ENCODE assay signal across 18 cellular contexts in the genomic region with DNA sequence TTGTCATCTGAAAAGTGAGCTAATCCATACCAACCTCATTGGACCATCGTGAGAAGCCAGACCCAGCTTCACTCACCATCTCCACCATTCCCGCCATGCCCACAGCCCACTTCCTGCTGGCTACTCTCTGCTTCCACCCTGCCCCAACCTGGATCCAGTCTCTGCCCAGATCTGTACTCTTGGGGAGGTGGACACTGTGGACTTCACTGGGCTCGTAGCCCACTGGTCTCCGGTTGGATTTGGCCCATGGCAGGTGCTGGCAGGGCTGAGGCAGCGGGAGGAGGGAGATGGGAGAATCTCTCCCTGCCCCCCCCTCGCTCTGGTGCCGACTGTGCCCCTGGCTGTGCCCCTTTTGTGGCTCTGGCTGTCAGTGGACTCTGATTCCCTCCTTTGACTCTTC.
DNase-seq lines count a peak whose midpoint lies in the region; ATAC-seq, FAIRE-seq and TF ChIP-seq lines count a peak whose summit lies in the region.
"Had no signal": no experiment of that assay in that cellular context is flagged by ENCODE, and none has a peak within 500 bp of the region (broad histone marks: within the 10 kb centered on the region; RNA-seq: fewer than 3 reads in every experiment).

No MANE protein-coding gene starts in this region.

- no peaks in the 10 kb centered on the region for H3K4me1 ChIP-seq in breast epithelium
- peaks cover 22% of the 10 kb centered on the region for H3K4me1 ChIP-seq in ovary (ENCODE audit: insufficient read depth)
- peaks cover 12% of the 10 kb centered on the region for H3K4me1 ChIP-seq in upper lobe of right lung
- no peaks in the 10 kb centered on the region for H3K4me1 ChIP-seq in tibial nerve
- H3K4me1 ChIP-seq: Peyer's patch had no signal

- no peak overlapping the region for H3K27ac Mint-ChIP-seq in MCF 10A (ENCODE audit: low read depth, unreplicated experiment)

- CTCF ChIA-PET in MCF 10A (lab: Yijun Ruan, JAX): interaction anchor here (0.6 to 1.0 kb wide), 2 partner anchors 29 to 649 kb away, joined by 3 read pairs; no protein-coding TSS in a partner anchor

- TF ChIP-seq CTCF in breast epithelium (IDR thresholded peaks at IDR 0.05) (no peak), MCF 10A (IDR thresholded peaks at IDR 0.05; ENCODE audit: unreplicated experiment) (no peak), bronchial epithelial cell (IDR thresholded peaks at IDR 0.05; ENCODE audit: insufficient read depth, low read length, severe bottlenecking) (no peak), ovary (IDR thresholded peaks at IDR 0.05) (no peak), upper lobe of right lung (IDR thresholded peaks at IDR 0.05) (no peak), tibial nerve (IDR thresholded peaks at IDR 0.05) (no peak)

- no TSS peak for BruUV-seq in MCF 10A (replicated peaks; lab: Mats Ljungman, UMichigan)

- ATAC-seq in upper lobe of right lung: no peak

- no peak for DNase-seq in breast epithelium (ENCODE audit: low spot score in 2 of 2)
- no peak for DNase-seq in MCF 10A (ENCODE audit: unreplicated experiment)
- DNase-seq in bronchial epithelial cell (ENCODE audit: low read depth): no peak
- peak in 3 of 5 donors; percentile 26 to 42 (median 35) for DNase-seq in ovary
- DNase-seq in upper lobe of right lung: peak; percentile 34
- no peak for DNase-seq in activated CD4-positive, alpha-beta T cell treated with anti-CD3 and anti-CD28 coated beads, Interleukin-2, amount 50 U/mL, for 48 hours
- DNase-seq in tibial nerve (ENCODE audit: low spot score in 2 of 2): no peak
- DNase-seq in AML-193 (lab: John Stamatoyannopoulos, UW): no peak
- DNase-seq: 8988T, Karpas-422, NCI-H1694 treated with DMSO at 0.1 percent for 48 hours, NCI-H2081 treated with DMSO at 0.1 percent for 48 hours, NCI-H2171 treated with DMSO at 0.1 percent for 48 hours, NCI-H446, Peyer's patch had no signal

- peak; percentile 64 for FAIRE-seq in bronchial epithelial cell (lab: Jason Lieb, UNC)
- FAIRE-seq: G401.6, GM12892, GM18507 had no signal

- no peaks in the 10 kb centered on the region for H3K36me3 ChIP-seq in breast epithelium
- no peaks in the 10 kb centered on the region for H3K36me3 ChIP-seq in bronchial epithelial cell (ENCODE audit: control insufficient read depth, insufficient read depth, low read length)
- no peaks in the 10 kb centered on the region for H3K36me3 ChIP-seq in ovary
- H3K36me3 ChIP-seq in upper lobe of right lung: no peaks in the 10 kb centered on the region
- H3K36me3 ChIP-seq in tibial nerve: no peaks in the 10 kb centered on the region
- H3K36me3 ChIP-seq: Peyer's patch had no signal

- no peaks in the 10 kb centered on the region for H3K4me1 Mint-ChIP-seq in MCF 10A (ENCODE audit: insufficient read depth, unreplicated experiment)

- no peak overlapping the region for H3K4me3 Mint-ChIP-seq in MCF 10A (ENCODE audit: unreplicated experiment)

- no peaks in the 10 kb centered on the region for H3K9me3 Mint-ChIP-seq in MCF 10A (ENCODE audit: unreplicated experiment)

- H3K36me3 Mint-ChIP-seq in MCF 10A (ENCODE audit: insufficient read depth, unreplicated experiment): no peaks in the 10 kb centered on the region

- H3K27me3 Mint-ChIP-seq in MCF 10A (ENCODE audit: insufficient read depth, unreplicated experiment): no peaks in the 10 kb centered on the region

- H3K9me3 ChIP-seq in breast epithelium (no peaks in the 10 kb centered on the region), ovary (no peaks in the 10 kb centered on the region), upper lobe of right lung (no peaks in the 10 kb centered on the region), tibial nerve (no peaks in the 10 kb centered on the region)
- H3K9me3 ChIP-seq: Peyer's patch had no signal

- no peak for TF ChIP-seq EP300 in ovary (IDR thresholded peaks at IDR 0.05)
- TF ChIP-seq EP300 in tibial nerve (IDR thresholded peaks at IDR 0.05): no peak

- peak overlapping the region; percentile 67 to 77 for H3K27ac ChIP-seq in breast epithelium
- H3K27ac ChIP-seq in ovary: peak overlapping the region in 1 of 2 donors; percentile 38
- no peak overlapping the region for H3K27ac ChIP-seq in upper lobe of right lung
- no peak overlapping the region for H3K27ac ChIP-seq in tibial nerve
- H3K27ac ChIP-seq: Peyer's patch had no signal

- intact Hi-C loops in breast epithelium (cut with DNase I; ENCODE audit: low total_unique reads) (no loop called here), MCF 10A (cut with micrococcal nuclease) (no loop called here), ovary (cut with DNase I) (no loop called here), upper lobe of right lung (cut with DNase I) (no loop called here)

- H3K4me3 ChIP-seq in breast epithelium: no peak overlapping the region
- H3K4me3 ChIP-seq in bronchial epithelial cell (ENCODE audit: low read depth, low read length): no peak overlapping the region
- H3K4me3 ChIP-seq in ovary: no peak overlapping the region
- no peak overlapping the region for H3K4me3 ChIP-seq in upper lobe of right lung
- H3K4me3 ChIP-seq in tibial nerve: no peak overlapping the region
- H3K4me3 ChIP-seq: Peyer's patch had no signal

- H3K27me3 ChIP-seq in breast epithelium (no peaks in the 10 kb centered on the region), bronchial epithelial cell (ENCODE audit: control insufficient read depth, insufficient read depth, low read length) (no peaks in the 10 kb centered on the region), ovary (no peaks in the 10 kb centered on the region), upper lobe of right lung (no peaks in the 10 kb centered on the region), tibial nerve (no peaks in the 10 kb centered on the region)
- H3K27me3 ChIP-seq: Peyer's patch had no signal

- 87 to 91% (median 91%) methylated on average over 7 of the region's 7 CpGs for WGBS in ovary, 3 donors
- 88 to 93% methylated on average over 2 to 7 of the region's 7 CpGs for WGBS in tibial nerve, 2 donors

- TF ChIP-seq POLR2A in breast epithelium (IDR thresholded peaks at IDR 0.05) (no peak), ovary (IDR thresholded peaks at IDR 0.05) (no peak), tibial nerve (IDR thresholded peaks at IDR 0.05) (no peak)

- POLR2A ChIA-PET in MCF 10A (lab: Yijun Ruan, JAX): no interaction called here

Comparison
In these comparisons a context has a peak if more than half of its experiments do, and no peak if none do; other contexts are left out.
1. DNase-seq: peak in ovary (3 of 5) and upper lobe of right lung (single experiment); none in breast epithelium (0 of 2), MCF 10A (single experiment), bronchial epithelial cell (single experiment), activated CD4-positive, alpha-beta T cell treated with anti-CD3 and anti-CD28 coated beads, Interleukin-2, amount 50 U/mL, for 48 hours (0 of 2), tibial nerve (0 of 2) and AML-193 (0 of 2).
2. H3K27ac ChIP-seq: peak in breast epithelium (2 of 2); none in upper lobe of right lung (single experiment) and tibial nerve (0 of 4).